In the genomic region with DNA sequence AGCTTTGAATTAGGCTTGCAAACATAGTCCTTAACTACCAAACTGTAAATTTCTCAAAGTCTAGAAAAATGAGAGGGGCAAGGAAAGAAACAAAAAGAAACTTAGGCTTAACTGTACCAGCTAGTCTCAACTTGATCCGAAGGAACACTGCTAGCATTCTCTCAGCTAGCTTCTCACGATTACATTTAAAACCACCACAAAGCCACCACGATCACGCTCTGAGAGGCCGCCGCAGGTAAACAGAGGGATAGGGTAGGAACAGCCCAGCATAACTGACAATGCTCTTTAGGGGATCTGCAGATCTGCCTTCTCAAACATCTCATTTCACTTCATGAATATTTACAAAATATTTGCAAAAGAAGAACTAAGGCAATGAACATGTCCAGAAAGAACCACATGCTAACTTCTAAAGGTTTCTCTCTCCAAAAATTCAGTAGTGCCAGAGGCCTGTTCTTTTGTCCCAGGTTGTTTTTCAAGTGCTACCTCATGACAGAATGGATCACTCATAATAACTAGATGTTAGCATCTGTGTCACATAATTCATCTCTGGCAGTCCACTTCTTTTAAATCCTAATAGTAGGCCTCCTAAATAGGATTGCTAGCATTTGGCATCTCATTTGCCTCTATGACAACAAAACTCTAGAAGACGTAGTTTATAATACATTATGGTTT, we compare ENCODE assay signal across 14 cellular contexts. TPM values are rescaled to one million over a fixed set of nuclear protein-coding genes. Genes with fewer than 3 reads are reported as not detected.
DNase-seq lines count a peak whose midpoint lies in the region; ATAC-seq and TF ChIP-seq lines count a peak whose summit lies in the region.
"Had no signal": no experiment of that assay in that cellular context is flagged by ENCODE, and none has a peak within 500 bp of the region (broad histone marks: within the 10 kb centered on the region; RNA-seq: fewer than 3 reads in every experiment).

No MANE protein-coding gene starts in this region.

- H3K9me3 Mint-ChIP-seq in CD4-positive, CD25-positive, alpha-beta regulatory T cell: peaks cover 0 to 2% (median 0%) of the 10 kb centered on the region in 7 donors
- H3K9me3 Mint-ChIP-seq in HFFc6: peaks cover 8% of the 10 kb centered on the region
- H3K9me3 Mint-ChIP-seq in activated naive CD4-positive, alpha-beta T cell treated with anti-CD3 and anti-CD28 coated beads, Interleukin-2, amount 50 U/mL, for 72 hours: no peaks in the 10 kb centered on the region
- H3K9me3 Mint-ChIP-seq in natural killer cell: no peaks in the 10 kb centered on the region
- H3K9me3 Mint-ChIP-seq: GM23338 had no signal

- H3K9me3 ChIP-seq in CD4-positive, CD25-positive, alpha-beta regulatory T cell (ENCODE audit: control insufficient read depth in 2 of 2, low read length in 2 of 2): no peaks in the 10 kb centered on the region
- H3K9me3 ChIP-seq in PC-3 (ENCODE audit: low read length): no peaks in the 10 kb centered on the region
- H3K9me3 ChIP-seq: ascending aorta, gastroesophageal sphincter had no signal

- H3K27ac Mint-ChIP-seq in CD4-positive, CD25-positive, alpha-beta regulatory T cell: peak overlapping the region; percentile 53 to 83 (median 70)
- H3K27ac Mint-ChIP-seq in HFFc6: peak overlapping the region; percentile 82
- H3K27ac Mint-ChIP-seq in activated naive CD4-positive, alpha-beta T cell treated with anti-CD3 and anti-CD28 coated beads, Interleukin-2, amount 50 U/mL, for 72 hours: peak overlapping the region; percentile 92 to 97
- H3K27ac Mint-ChIP-seq in natural killer cell: peak overlapping the region; percentile 57 to 78
- H3K27ac Mint-ChIP-seq: GM23338 had no signal

- 76 to 78% methylated on average over 7 of the region's 7 CpGs for WGBS in lower leg skin, 2 donors

- H3K79me2 ChIP-seq in PC-3 (ENCODE audit: low read length): peaks cover 100% of the 10 kb centered on the region

- H3K9ac ChIP-seq in PC-3 (ENCODE audit: low read length): no peak overlapping the region

- peaks cover 27% of the 10 kb centered on the region for H3K4me1 ChIP-seq in CD4-positive, CD25-positive, alpha-beta regulatory T cell (ENCODE audit: control insufficient read depth, insufficient read depth, low read length, poor library complexity, severe bottlenecking)
- no peaks in the 10 kb centered on the region for H3K4me1 ChIP-seq in PC-3 (ENCODE audit: insufficient read depth, low read length)

- intact Hi-C loops in natural killer cell (cut with micrococcal nuclease): no loop called here
- intact Hi-C loops in PC-3 (cut with micrococcal nuclease): no loop called here
- intact Hi-C loops in lower leg skin (cut with DNase I; ENCODE audit: low total_unique reads): no loop called here

- no peaks in the 10 kb centered on the region for H3K27me3 ChIP-seq in CD4-positive, CD25-positive, alpha-beta regulatory T cell (ENCODE audit: control insufficient read depth, insufficient read depth, low read length)
- H3K27me3 ChIP-seq in PC-3 (ENCODE audit: low read length): no peaks in the 10 kb centered on the region
- H3K27me3 ChIP-seq: ascending aorta, gastroesophageal sphincter had no signal

- peak in 1 of 3 donors; percentile 24 for DNase-seq in CD4-positive, CD25-positive, alpha-beta regulatory T cell
- no peak for DNase-seq in HFFc6
- peak in 1 of 2 donors; percentile 27 for DNase-seq in activated naive CD4-positive, alpha-beta T cell treated with anti-CD3 and anti-CD28 coated beads, Interleukin-2, amount 50 U/mL, for 72 hours (ENCODE audit: low spot score in 2 of 2)
- no peak for DNase-seq in natural killer cell
- DNase-seq in PC-3: no peak
- no peak for DNase-seq in DMS153 treated with DMSO at 0.1 percent for 48 hours (lab: John Stamatoyannopoulos, UW; ENCODE audit: unreplicated experiment)
- no peak for DNase-seq in activated CD4-positive, CD25-positive, alpha-beta regulatory T cell treated with anti-CD3 and anti-CD28 coated beads, Interleukin-2, amount 50 U/mL, for 72 hours
- no peak for DNase-seq in lower leg skin (ENCODE audit: low spot score in 2 of 2)
- DNase-seq: islet precursor cell, MM.1S, SW 1271 had no signal

- peak overlapping the region; percentile 60 for H3K4me3 ChIP-seq in CD4-positive, CD25-positive, alpha-beta regulatory T cell (ENCODE audit: low read depth, low read length)
- no peak overlapping the region for H3K4me3 ChIP-seq in PC-3 (ENCODE audit: low read length)
- H3K4me3 ChIP-seq in lower leg skin (ENCODE audit: low read depth, poor library complexity, severe bottlenecking): no peak overlapping the region
- H3K4me3 ChIP-seq: ascending aorta, gastroesophageal sphincter, GM23338 had no signal

- no peak overlapping the region for H3K27ac ChIP-seq in CD4-positive, CD25-positive, alpha-beta regulatory T cell (ENCODE audit: insufficient read depth, low read length, poor library complexity, severe bottlenecking)
- no peak overlapping the region for H3K27ac ChIP-seq in PC-3 (ENCODE audit: low read length)
- H3K27ac ChIP-seq: gastroesophageal sphincter had no signal

- H3K4me3 Mint-ChIP-seq in CD4-positive, CD25-positive, alpha-beta regulatory T cell: peak overlapping the region; percentile 5 to 67 (median 33)
- H3K4me3 Mint-ChIP-seq in HFFc6: peak overlapping the region; percentile 33; the same call in 1 of the 2 replicates
- peak overlapping the region; percentile 53 for H3K4me3 Mint-ChIP-seq in natural killer cell
- H3K4me3 Mint-ChIP-seq: GM23338 had no signal

- ATAC-seq in CD4-positive, CD25-positive, alpha-beta regulatory T cell (ENCODE audit: low read depth in 2 of 2): no peak
- ATAC-seq in activated naive CD4-positive, alpha-beta T cell treated with anti-CD3 and anti-CD28 coated beads, Interleukin-2, amount 50 U/mL, for 72 hours: peak; percentile 21 to 43
- ATAC-seq in natural killer cell (peak in 2 of 3 donors; percentile 44 to 46), PC-3 (no peak)
- ATAC-seq: gastroesophageal sphincter, GM23338 had no signal

- POLR2A ChIA-PET in PC-3 (lab: Charles Lee; ENCODE audit: unreplicated experiment): interaction anchor here (0.7 kb wide), 1 partner anchor 12 kb away, joined by 4 read pairs; no protein-coding TSS in a partner anchor

- no peak for TF ChIP-seq POLR2A in lower leg skin (IDR thresholded peaks at IDR 0.05)

- BruUV-seq in PC-3 (replicated peaks; lab: Mats Ljungman, UMichigan): no TSS peak

- H3K4me2 ChIP-seq in PC-3 (ENCODE audit: low read length): no peak overlapping the region
- H3K4me2 ChIP-seq: GM23338 had no signal

- no peaks in the 10 kb centered on the region for H3K27me3 Mint-ChIP-seq in CD4-positive, CD25-positive, alpha-beta regulatory T cell
- H3K27me3 Mint-ChIP-seq in HFFc6 (ENCODE audit: insufficient read depth) (peaks cover 1% of the 10 kb centered on the region), natural killer cell (ENCODE audit: low read depth in 2 of 2) (no peaks in the 10 kb centered on the region)

- H3K36me3 Mint-ChIP-seq in CD4-positive, CD25-positive, alpha-beta regulatory T cell: peaks cover 13% of the 10 kb centered on the region
- H3K36me3 Mint-ChIP-seq in HFFc6 (ENCODE audit: low read depth) (peaks cover 40% of the 10 kb centered on the region), natural killer cell (no peaks in the 10 kb centered on the region)
- no peaks in the 10 kb centered on the region for H3K36me3 Mint-ChIP-seq in activated naive CD4-positive, alpha-beta T cell treated with anti-CD3 and anti-CD28 coated beads, Interleukin-2, amount 50 U/mL, for 72 hours

- CTCF ChIA-PET in PC-3 (lab: Charles Lee): interaction anchor here (0.6 kb wide), 1 partner anchor 25 kb away, joined by 3 read pairs; no protein-coding TSS in a partner anchor

- H3K9me2 ChIP-seq in PC-3 (replicated peaks; ENCODE audit: low read length): no peaks in the 10 kb centered on the region

- H2AFZ ChIP-seq in PC-3 (ENCODE audit: low read length): no peak overlapping the region
- H2AFZ ChIP-seq: GM23338 had no signal

- H3F3A ChIP-seq in PC-3 (ENCODE audit: low read length, unreplicated experiment): no peaks in the 10 kb centered on the region

- peaks cover 33 to 76% (median 47%) of the 10 kb centered on the region in 4 donors for H3K4me1 Mint-ChIP-seq in CD4-positive, CD25-positive, alpha-beta regulatory T cell
- H3K4me1 Mint-ChIP-seq in HFFc6 (ENCODE audit: low read depth) (peaks cover 92% of the 10 kb centered on the region), natural killer cell (peaks cover 78 to 79% of the 10 kb centered on the region in 2 donors)

- H3K36me3 ChIP-seq in CD4-positive, CD25-positive, alpha-beta regulatory T cell (ENCODE audit: control insufficient read depth, insufficient read depth, low read length): no peaks in the 10 kb centered on the region
- peaks cover 6% of the 10 kb centered on the region; the same call in 1 of the 2 replicates for H3K36me3 ChIP-seq in PC-3 (ENCODE audit: low read depth, low read length)
- H3K36me3 ChIP-seq: ascending aorta, gastroesophageal sphincter had no signal

- TF ChIP-seq CTCF in HFFc6 (IDR thresholded peaks at IDR 0.05) (no peak), natural killer cell (IDR thresholded peaks at IDR 0.05) (no peak), PC-3 (conservative IDR thresholded peaks at IDR 0.05; ENCODE audit: low read depth, low read length) (no peak), lower leg skin (IDR thresholded peaks at IDR 0.05) (no peak)

- peaks cover 52% of the 10 kb centered on the region for H4K20me1 ChIP-seq in PC-3 (ENCODE audit: low read length)

RNA-seq across cellular contexts. Expression of a gene that starts 18.9 kb away (rescaled TPM):
- total RNA-seq in CD4-positive, CD25-positive, alpha-beta regulatory T cell: 16.3 TPM
- 10 to 100 TPM in 3 of 4 donors, 1 to 10 TPM in 1; 8.5 to 15.6 (median 12.8) TPM for polyA plus RNA-seq in CD4-positive, CD25-positive, alpha-beta regulatory T cell
- 10 to 100 TPM; 31.6 to 42.2 (median 33.8) TPM for total RNA-seq in HFFc6 (2021; fragmentation: NEBNext Ultra II Directional; extraction: Animal tissue kit (Norgen Biotek cat#: 25700))
- 10 to 100 TPM; 14.8 to 24.9 TPM for total RNA-seq in activated naive CD4-positive, alpha-beta T cell treated with anti-CD3 and anti-CD28 coated beads, Interleukin-2, amount 50 U/mL, for 72 hours
- total RNA-seq in natural killer cell (10 to 100 TPM; 29.5 to 42.8 (median 34.6) TPM), PC-3 (2014; rRNA removed) (40.5 and 46.3 TPM in 2 replicates), lower leg skin (100 to 1,000 TPM in 1 of 4 donors, 10 to 100 TPM in 3; 59.5 to 117 (median 80.9) TPM)

Comparison
In these comparisons a context has a peak if more than half of its experiments do, and no peak if none do; other contexts are left out.
1. ATAC-seq: peak in activated naive CD4-positive, alpha-beta T cell treated with anti-CD3 and anti-CD28 coated beads, Interleukin-2, amount 50 U/mL, for 72 hours (2 of 2) and natural killer cell (2 of 3); none in CD4-positive, CD25-positive, alpha-beta regulatory T cell (0 of 2) and PC-3 (single experiment).
2. Peak in every context shown above with its lines, with median percentiles within 50 percentile points of each other: H3K27ac Mint-ChIP-seq and H3K4me3 Mint-ChIP-seq.